Comparison of ENCODE assay signal across 3 cellular contexts in the genomic region with DNA sequence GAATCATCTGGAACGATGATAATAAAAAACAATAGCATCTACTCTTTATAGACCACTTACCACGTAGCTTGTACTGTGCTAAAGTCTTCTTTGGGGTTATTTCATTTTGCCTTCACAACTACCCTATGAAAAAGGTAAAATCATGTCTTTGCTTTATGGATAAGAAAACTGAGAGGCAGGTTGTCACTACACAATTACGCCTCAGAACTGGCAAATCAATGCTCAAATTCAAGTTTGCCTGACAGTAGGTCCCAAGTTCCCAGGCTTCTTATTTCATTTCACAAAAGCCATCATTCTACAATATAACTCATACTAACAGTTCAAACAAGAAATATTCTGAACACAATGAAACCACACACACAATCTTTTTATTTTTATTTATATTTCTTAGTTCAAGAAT.
"Had no signal": no experiment of that assay in that cellular context is flagged by ENCODE, and none has a peak within 500 bp of the region (broad histone marks: within the 10 kb centered on the region; RNA-seq: fewer than 3 reads in every experiment).

No MANE protein-coding gene starts in this region.

- ATAC-seq: GM12878 had no signal

- DNase-seq: GDM1, GF-D8 had no signal

- H3K4me3 ChIP-seq: GM12878 had no signal
